In genomic region chr19:35596366-35596999, GRCh38 we compare ENCODE assay signal across 1 cellular context.
TF ChIP-seq lines count a peak whose summit lies in the region.

No MANE protein-coding gene starts in this region.

TF ChIP-seq in GM12878, 131 proteins besides CTCF, POLR2A, EP300 and RAD21 (continued from another document and continues in another):
- TF ChIP-seq CEBPZ (IDR thresholded peaks at IDR 0.05; ENCODE audit: low read depth, low read length) (peak; percentile 68), KAT2A (conservative IDR thresholded peaks at IDR 0.05; ENCODE audit: control insufficient read depth, low read depth, low read length) (no peak), RELB (IDR thresholded peaks at IDR 0.05; ENCODE audit: low read depth) (peak; percentile 83), RUNX3 (IDR thresholded peaks at IDR 0.05; ENCODE audit: low read length) (peak; percentile 48), JUND (IDR thresholded peaks at IDR 0.05; ENCODE audit: low read depth, low read length) (no peak), ZNF217 (IDR thresholded peaks at IDR 0.05) (no peak), TBL1XR1 (IDR thresholded peaks at IDR 0.05; ENCODE audit: low read depth, low read length) (no peak), TARDBP (IDR thresholded peaks at IDR 0.05; ENCODE audit: borderline replicate concordance) (no peak), LARP7 (IDR thresholded peaks at IDR 0.05) (no peak), NKRF (conservative IDR thresholded peaks at IDR 0.05) (no peak), ZBTB4 (CRISPR knock-in tag; IDR thresholded peaks at IDR 0.05) (no peak), E4F1 (IDR thresholded peaks at IDR 0.05; ENCODE audit: borderline replicate concordance, partially characterized antibody) (no peak), ZBTB33 (IDR thresholded peaks at IDR 0.05) (no peak), RB1 (IDR thresholded peaks at IDR 0.05; ENCODE audit: borderline replicate concordance) (no peak), EGR1 (IDR thresholded peaks at IDR 0.05; ENCODE audit: borderline replicate concordance in 1 of 2, low read depth in 2 of 2, low read length in 2 of 2) (no peak), ZNF687 (IDR thresholded peaks at IDR 0.05) (no peak), HDGF (IDR thresholded peaks at IDR 0.05) (peak; percentile 93), ZZZ3 (IDR thresholded peaks at IDR 0.05; ENCODE audit: control insufficient read depth, insufficient read length, low read depth) (no peak), POLR2AphosphoS5 (IDR thresholded peaks at IDR 0.05; ENCODE audit: low read length) (no peak), SP1 (IDR thresholded peaks at IDR 0.05; ENCODE audit: low read depth, low read length) (peak; percentile 89), IKZF1 (conservative IDR thresholded peaks at IDR 0.05) (peak; percentile 89), CBX5 (IDR thresholded peaks at IDR 0.05; ENCODE audit: low read depth) (no peak), SKIL (IDR thresholded peaks at IDR 0.05; ENCODE audit: low read depth, poor library complexity, severe bottlenecking) (peak; percentile 28), REST (IDR thresholded peaks at IDR 0.05; ENCODE audit: low read depth, low read length) (no peak), WRNIP1 (IDR thresholded peaks at IDR 0.05; ENCODE audit: borderline replicate concordance, low read depth, low read length) (no peak), NBN (IDR thresholded peaks at IDR 0.05) (peak; percentile 74), NFXL1 (IDR thresholded peaks at IDR 0.05; ENCODE audit: borderline replicate concordance) (no peak), MYB (IDR thresholded peaks at IDR 0.05; ENCODE audit: borderline replicate concordance, low read depth, low read length) (no peak), MXI1 (IDR thresholded peaks at IDR 0.05; ENCODE audit: low read depth, low read length) (0 out of 2 replicates have a peak, but pooled peaks have one; percentile 18)
